In the genomic region with DNA sequence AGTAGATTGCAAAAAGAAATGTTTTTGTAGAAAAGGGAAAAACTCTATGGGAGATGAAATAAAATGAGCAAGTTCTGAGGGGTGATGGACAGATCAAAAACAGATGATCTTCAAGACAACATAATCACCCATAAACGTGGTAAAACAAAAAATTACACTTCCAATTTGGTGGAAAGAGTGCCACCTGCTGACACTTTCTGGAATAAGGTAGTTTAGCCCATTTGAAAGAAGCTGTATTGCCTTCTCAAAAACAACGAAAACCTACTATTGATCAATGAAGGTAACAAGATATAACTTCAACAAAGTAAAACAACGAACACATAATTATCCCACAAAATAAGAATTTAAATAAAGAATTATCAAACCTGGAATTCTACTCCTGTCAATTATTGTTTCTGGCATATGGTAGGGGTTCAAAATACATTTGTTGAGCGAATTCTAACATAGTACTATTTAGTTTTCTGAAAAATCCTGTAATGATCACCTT, we compare ENCODE assay signal across 8 cellular contexts. TPM values are rescaled to one million over a fixed set of nuclear protein-coding genes. Genes with fewer than 3 reads are reported as not detected.
A peak's percentile ranks its signal among the peaks of the same experiment; 100 is the strongest.
DNase-seq lines count a peak whose midpoint lies in the region; ATAC-seq and TF ChIP-seq lines count a peak whose summit lies in the region.

No MANE protein-coding gene starts in this region.

- H3K9ac ChIP-seq in neural cell (ENCODE audit: low read length), result no peak overlapping the region

- no peaks in the 10 kb centered on the region for H3K36me3 ChIP-seq in neural cell (ENCODE audit: insufficient read depth, low read length)
- no peaks in the 10 kb centered on the region for H3K36me3 ChIP-seq in vagina

- no peak overlapping the region for H3K4me2 ChIP-seq in neural cell (ENCODE audit: low read length)

- H3K9me2 ChIP-seq in neural cell (ENCODE audit: insufficient read depth, low read length), result no peaks in the 10 kb centered on the region

- H3K27ac ChIP-seq in neural cell (ENCODE audit: low read length), result no peak overlapping the region
- H3K27ac ChIP-seq in vagina, result no peak overlapping the region

- TF ChIP-seq EP300 in neural cell (conservative IDR thresholded peaks at IDR 0.05; ENCODE audit: poor library complexity, severe bottlenecking), result no peak

- TF ChIP-seq CTCF in AG04449 (IDR thresholded peaks at IDR 0.05; ENCODE audit: insufficient read depth, low read length, missing control alignments) (peak; percentile 60), neural cell (IDR thresholded peaks at IDR 0.05; ENCODE audit: poor library complexity, severe bottlenecking) (peak; percentile 79), vagina (IDR thresholded peaks at IDR 0.05) (peak in 2 of 3 experiments; percentile 42 to 47)

- TF ChIP-seq RAD21 in neural cell (conservative IDR thresholded peaks at IDR 0.05), result peak; percentile 65

- H3K27me3 ChIP-seq in neural cell (ENCODE audit: insufficient read depth, low read depth, low read length), result no peaks in the 10 kb centered on the region
- H3K27me3 ChIP-seq in vagina, result no peaks in the 10 kb centered on the region

- no peak for ATAC-seq in HG03280 (IDR thresholded peaks at IDR 0.05; ENCODE audit: unreplicated experiment)

- TF ChIP-seq POLR2A in vagina (IDR thresholded peaks at IDR 0.05), result no peak

- H3F3A ChIP-seq in neural cell (ENCODE audit: insufficient read depth, low read length, poor library complexity, severe bottlenecking), result peaks cover 3% of the 10 kb centered on the region

- intact Hi-C loops in vagina (cut with DNase I), result no loop called here

- CTCF ChIA-PET in AG04449 (lab: Yijun Ruan, JAX), result interaction anchor here (0.6 to 7.8 kb wide), 27 partner anchors 8 to 431 kb away, joined by 3 to 137 read pairs (median 5); a partner anchor contains a TSS

- H3K79me2 ChIP-seq in neural cell (replicated peaks; ENCODE audit: insufficient read depth, low read length), result no peaks in the 10 kb centered on the region

- H4K20me1 ChIP-seq in neural cell (ENCODE audit: insufficient read depth), result no peaks in the 10 kb centered on the region

- DNase-seq in AG04449 (ENCODE audit: low read depth, low spot score), result no peak
- DNase-seq in GM04504 (ENCODE audit: low read depth), result peak; percentile 48
- peak; percentile 27 for DNase-seq in NCI-H2029 treated with DMSO at 0.1 percent for 48 hours (lab: John Stamatoyannopoulos, UW)
- DNase-seq in activated CD4-positive, CD25-positive, alpha-beta regulatory T cell treated with anti-CD3 and anti-CD28 coated beads, Interleukin-2, amount 50 U/mL, for 72 hours, result peak; percentile 37
- peak; percentile 27 for DNase-seq in effector CD8-positive, alpha-beta T cell (lab: John Stamatoyannopoulos, UW)
- no peak for DNase-seq in vagina (ENCODE audit: extremely low spot score in 2 of 2)

- H2AFZ ChIP-seq in neural cell (ENCODE audit: low read depth, low read length), result no peak overlapping the region

- POLR2A ChIA-PET in AG04449 (lab: Yijun Ruan, JAX), result no interaction called here

- H3K4me3 ChIP-seq in AG04449 (ENCODE audit: low read depth, low read length), result no peak overlapping the region
- peak overlapping the region; percentile 43 for H3K4me3 ChIP-seq in neural cell (ENCODE audit: low read length)
- no peak overlapping the region for H3K4me3 ChIP-seq in vagina

- peaks cover 28% of the 10 kb centered on the region for H3K4me1 ChIP-seq in vagina

- no peaks in the 10 kb centered on the region for H3K9me3 ChIP-seq in neural cell (ENCODE audit: low read length)
- H3K9me3 ChIP-seq in vagina, result no peaks in the 10 kb centered on the region

TF ChIP-seq in neural cell, 6 proteins besides CTCF, POLR2A, EP300 and RAD21:
- no peak for TF ChIP-seq POLR2AphosphoS5 (IDR thresholded peaks at IDR 0.05)
- TF ChIP-seq, protein P1, sequence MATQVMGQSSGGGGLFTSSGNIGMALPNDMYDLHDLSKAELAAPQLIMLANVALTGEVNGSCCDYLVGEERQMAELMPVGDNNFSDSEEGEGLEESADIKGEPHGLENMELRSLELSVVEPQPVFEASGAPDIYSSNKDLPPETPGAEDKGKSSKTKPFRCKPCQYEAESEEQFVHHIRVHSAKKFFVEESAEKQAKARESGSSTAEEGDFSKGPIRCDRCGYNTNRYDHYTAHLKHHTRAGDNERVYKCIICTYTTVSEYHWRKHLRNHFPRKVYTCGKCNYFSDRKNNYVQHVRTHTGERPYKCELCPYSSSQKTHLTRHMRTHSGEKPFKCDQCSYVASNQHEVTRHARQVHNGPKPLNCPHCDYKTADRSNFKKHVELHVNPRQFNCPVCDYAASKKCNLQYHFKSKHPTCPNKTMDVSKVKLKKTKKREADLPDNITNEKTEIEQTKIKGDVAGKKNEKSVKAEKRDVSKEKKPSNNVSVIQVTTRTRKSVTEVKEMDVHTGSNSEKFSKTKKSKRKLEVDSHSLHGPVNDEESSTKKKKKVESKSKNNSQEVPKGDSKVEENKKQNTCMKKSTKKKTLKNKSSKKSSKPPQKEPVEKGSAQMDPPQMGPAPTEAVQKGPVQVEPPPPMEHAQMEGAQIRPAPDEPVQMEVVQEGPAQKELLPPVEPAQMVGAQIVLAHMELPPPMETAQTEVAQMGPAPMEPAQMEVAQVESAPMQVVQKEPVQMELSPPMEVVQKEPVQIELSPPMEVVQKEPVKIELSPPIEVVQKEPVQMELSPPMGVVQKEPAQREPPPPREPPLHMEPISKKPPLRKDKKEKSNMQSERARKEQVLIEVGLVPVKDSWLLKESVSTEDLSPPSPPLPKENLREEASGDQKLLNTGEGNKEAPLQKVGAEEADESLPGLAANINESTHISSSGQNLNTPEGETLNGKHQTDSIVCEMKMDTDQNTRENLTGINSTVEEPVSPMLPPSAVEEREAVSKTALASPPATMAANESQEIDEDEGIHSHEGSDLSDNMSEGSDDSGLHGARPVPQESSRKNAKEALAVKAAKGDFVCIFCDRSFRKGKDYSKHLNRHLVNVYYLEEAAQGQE (IDR thresholded peaks at IDR 0.05; ENCODE audit: borderline replicate concordance), result no peak
- TF ChIP-seq SMC3 (conservative IDR thresholded peaks at IDR 0.05; ENCODE audit: poor library complexity), result peak; percentile 69
TF ChIP-seq in neural cell: peak in this region for 1.

RNA-seq across cellular contexts. Expression of a gene that starts 2.5 kb away (rescaled TPM):
- polyA plus RNA-seq in neural cell, result 15.2 and 19.8 TPM in 2 replicates
- 14.4 and 15.3 TPM in 2 replicates for polyA minus RNA-seq in neural cell
- total RNA-seq in vagina, result 4.2 TPM

RNA-seq across cellular contexts. Expression of a gene that starts 52.6 kb away (rescaled TPM):
- polyA plus RNA-seq in neural cell, result 0.16 TPM in 1 of 2 replicates, not detected in the other
- 0.24 TPM in 1 of 2 replicates, not detected in the other for polyA minus RNA-seq in neural cell
- total RNA-seq in vagina, result 1.7 TPM

Comparison
In these comparisons a context has a peak if more than half of its experiments do, and no peak if none do; other contexts are left out.
1. DNase-seq: peak in GM04504 (single experiment), NCI-H2029 treated with DMSO at 0.1 percent for 48 hours (single experiment), activated CD4-positive, CD25-positive, alpha-beta regulatory T cell treated with anti-CD3 and anti-CD28 coated beads, Interleukin-2, amount 50 U/mL, for 72 hours (single experiment) and effector CD8-positive, alpha-beta T cell (single experiment); none in AG04449 (single experiment) and vagina (0 of 2).
2. Peak in every context shown above with its lines, with median percentiles within 50 percentile points of each other: CTCF ChIP-seq.